8 cellular contexts compared by ENCODE assay signal in the genomic region with DNA sequence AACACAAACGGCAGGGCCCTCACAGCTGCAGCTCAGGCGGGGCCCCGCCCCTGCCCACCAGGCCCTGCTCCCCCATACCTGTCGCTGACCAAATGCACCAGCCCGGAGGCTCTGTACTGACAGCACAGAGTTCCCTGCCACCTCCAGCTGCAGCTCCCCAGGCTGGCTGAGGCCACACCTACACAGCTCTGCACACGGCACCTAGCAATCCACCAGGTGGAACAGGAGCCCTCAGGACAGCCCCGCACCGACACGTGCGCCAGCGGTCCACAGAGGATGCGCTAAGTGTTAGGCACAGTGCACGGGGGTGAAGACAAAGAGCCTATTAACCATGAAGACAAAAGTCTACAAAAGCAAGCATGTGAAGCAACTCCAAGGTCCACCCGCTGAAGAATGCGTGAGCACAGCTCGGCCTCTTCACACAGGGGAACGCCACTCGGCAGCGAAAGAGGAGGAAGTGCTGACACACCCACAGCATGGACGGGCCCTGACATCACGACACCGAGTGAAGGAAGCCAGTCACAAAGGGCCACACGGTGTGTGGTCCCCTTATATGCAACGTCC. TPM values are rescaled to one million over a fixed set of nuclear protein-coding genes. Genes with fewer than 3 reads are reported as not detected.
DNase-seq lines count a peak whose midpoint lies in the region; ATAC-seq, FAIRE-seq and TF ChIP-seq lines count a peak whose summit lies in the region.

No MANE protein-coding gene starts in this region.

- 90% methylated on average over 7 of the region's 24 CpGs; no CpG with 5 or more reads in 1 of the 2 experiments for WGBS in IMR-90 (ENCODE audit: extremely low coverage in 2 of 2, insufficient read length in 1 of 2), 2 experiments
- WGBS in upper lobe of left lung, 2 donors = 29 to 42% methylated on average over 23 to 24 of the region's 24 CpGs

- H2BK120ac ChIP-seq in IMR-90 (ENCODE audit: low read depth, low read length) = no peak overlapping the region

- no peak overlapping the region for H3K14ac ChIP-seq in IMR-90 (replicated peaks; ENCODE audit: low read depth, low read length)

- TF ChIP-seq EP300 in upper lobe of left lung (IDR thresholded peaks at IDR 0.05) = no peak

- H3K9me3 ChIP-seq in BLaER1 (no peaks in the 10 kb centered on the region), IMR-90 (ENCODE audit: control insufficient read depth, insufficient read depth, low read length) (no peaks in the 10 kb centered on the region), keratinocyte (ENCODE audit: control insufficient read depth, low read depth, low read length) (no peaks in the 10 kb centered on the region), upper lobe of left lung (no peaks in the 10 kb centered on the region)

- H2AK9ac ChIP-seq in IMR-90 (replicated peaks; ENCODE audit: low read depth, low read length, poor library complexity) = no peak overlapping the region

- H2AK5ac ChIP-seq in IMR-90 (ENCODE audit: low read depth, low read length) = no peak overlapping the region; the same call in 1 of the 2 replicates

- H3K36me3 Mint-ChIP-seq in activated naive CD8-positive, alpha-beta T cell treated with anti-CD3 and anti-CD28 coated beads, Interleukin-2, amount 50 U/mL, for 24 hours (ENCODE audit: low read depth) = peaks cover 10% of the 10 kb centered on the region

- peaks cover 76% of the 10 kb centered on the region for H3K4me1 Mint-ChIP-seq in activated naive CD8-positive, alpha-beta T cell treated with anti-CD3 and anti-CD28 coated beads, Interleukin-2, amount 50 U/mL, for 24 hours

- ATAC-seq in IMR-90 (ENCODE audit: low read depth) (no peak), upper lobe of left lung (ENCODE audit: low FRiP score in 2 of 2) (peak; percentile 75 to 84), HG02981 (IDR thresholded peaks at IDR 0.05; ENCODE audit: unreplicated experiment) (no peak)
- no peak for ATAC-seq in activated naive CD8-positive, alpha-beta T cell treated with anti-CD3 and anti-CD28 coated beads, Interleukin-2, amount 50 U/mL, for 24 hours

- H3K56ac ChIP-seq in IMR-90 (ENCODE audit: extremely low read depth, insufficient read depth, low read length) = no peak overlapping the region

- H3K4ac ChIP-seq in IMR-90 (ENCODE audit: low read depth, low read length) = no peak overlapping the region

- 0 out of 2 replicates have a peak overlapping the region, but pooled peaks have one; percentile 7 for H3K23ac ChIP-seq in IMR-90 (ENCODE audit: low read depth, low read length)

- no peak overlapping the region for H2BK5ac ChIP-seq in IMR-90 (ENCODE audit: low read depth, low read length, poor library complexity, severe bottlenecking)

- H3K36me3 ChIP-seq in BLaER1 (peaks cover 19% of the 10 kb centered on the region), IMR-90 (ENCODE audit: control insufficient read depth, insufficient read depth, low read length) (peaks cover 6% of the 10 kb centered on the region), keratinocyte (ENCODE audit: control insufficient read depth in 2 of 2, extremely low read depth in 1 of 2, insufficient read depth in 2 of 2, low read length in 2 of 2) (no peaks in the 10 kb centered on the region), upper lobe of left lung (peaks cover 0 to 2% (median 0%) of the 10 kb centered on the region in 4 donors)

- H3K4me3 ChIP-seq in BLaER1 (no peak overlapping the region), IMR-90 (ENCODE audit: insufficient read depth, low read depth, low read length) (no peak overlapping the region), keratinocyte (ENCODE audit: control insufficient read depth in 2 of 3, extremely low read depth in 1 of 3, insufficient read depth in 2 of 3, low read depth in 1 of 3, low read length in 3 of 3) (peak overlapping the region; percentile 28 to 69 (median 54)), upper lobe of left lung (peak overlapping the region in 3 of 4 donors; percentile 11 to 21 (median 17))

- H4K91ac ChIP-seq in IMR-90 (ENCODE audit: insufficient read depth, low read depth, low read length) = no peak overlapping the region

- H3K9ac ChIP-seq in BLaER1 (no peak overlapping the region), IMR-90 (ENCODE audit: low read depth, low read length) (no peak overlapping the region), keratinocyte (ENCODE audit: control insufficient read depth, extremely low read depth, insufficient read depth, low read length) (peak overlapping the region; percentile 48)

- CTCF ChIA-PET in IMR-90 (lab: Yijun Ruan, JAX) = no interaction called here

- no peaks in the 10 kb centered on the region for H3K27me3 ChIP-seq in BLaER1
- H3K27me3 ChIP-seq in IMR-90 (ENCODE audit: control insufficient read depth, insufficient read depth, low read length) = no peaks in the 10 kb centered on the region
- no peaks in the 10 kb centered on the region for H3K27me3 ChIP-seq in keratinocyte (ENCODE audit: control insufficient read depth, extremely low read depth, insufficient read depth, low read length)
- no peaks in the 10 kb centered on the region for H3K27me3 ChIP-seq in upper lobe of left lung

- H3K4me1 ChIP-seq in BLaER1 (peaks cover 59% of the 10 kb centered on the region), IMR-90 (ENCODE audit: control insufficient read depth, insufficient read depth, low read length) (peaks cover 23% of the 10 kb centered on the region), keratinocyte (ENCODE audit: control insufficient read depth, extremely low read depth, insufficient read depth, low read length) (peaks cover 65% of the 10 kb centered on the region), upper lobe of left lung (peaks cover 70 to 72% (median 71%) of the 10 kb centered on the region in 4 donors)

- peaks cover 14% of the 10 kb centered on the region for H3K9me1 ChIP-seq in IMR-90 (ENCODE audit: insufficient read depth, low read length)
- H3K9me1 ChIP-seq in keratinocyte (ENCODE audit: control insufficient read depth, extremely low read depth, insufficient read depth, low read length) = peaks cover 4% of the 10 kb centered on the region

- FAIRE-seq in keratinocyte (lab: Jason Lieb, UNC) = no peak

- H2BK15ac ChIP-seq in IMR-90 (ENCODE audit: low read depth, low read length) = no peak overlapping the region

- TF ChIP-seq RAD21 in IMR-90 (IDR thresholded peaks at IDR 0.05; ENCODE audit: low read length) = no peak

- H3K27ac ChIP-seq in BLaER1 = no peak overlapping the region
- no peak overlapping the region for H3K27ac ChIP-seq in IMR-90 (ENCODE audit: insufficient read depth, low read length)
- peak overlapping the region; percentile 61 for H3K27ac ChIP-seq in keratinocyte (ENCODE audit: control insufficient read depth, insufficient read depth, low read length)
- peak overlapping the region in 2 of 4 donors; percentile 40 to 43 for H3K27ac ChIP-seq in upper lobe of left lung

- 0 out of 2 replicates have a peak overlapping the region, but pooled peaks have one; percentile 19 for H3K4me2 ChIP-seq in BLaER1
- no peak overlapping the region for H3K4me2 ChIP-seq in IMR-90 (ENCODE audit: low read depth, low read length)
- H3K4me2 ChIP-seq in keratinocyte (ENCODE audit: control insufficient read depth, extremely low read depth, insufficient read depth, low read depth, low read length) = peak overlapping the region; percentile 69

- dilution Hi-C loops in IMR-90 (cut with HindIII; ENCODE audit: low sequenced_read_pairs, unreplicated experiment) = no loop called here
- dilution Hi-C loops in keratinocyte (cut with MboI; ENCODE audit: extremely low pct_ligation_motif_present, low sequenced_read_pairs) = no loop called here

- H4K8ac ChIP-seq in IMR-90 (ENCODE audit: low read depth in 2 of 2, low read length in 2 of 2) = no peak overlapping the region

- in situ Hi-C loops in IMR-90 (cut with MboI; ENCODE audit: low sequenced_read_pairs) = no loop called here

- peaks cover 66% of the 10 kb centered on the region for H3K79me2 ChIP-seq in keratinocyte (ENCODE audit: control insufficient read depth, insufficient read depth, low read length)

- H3K79me1 ChIP-seq in IMR-90 (ENCODE audit: low read depth in 1 of 2, low read length in 2 of 2) = peaks cover 27 to 75% of the 10 kb centered on the region in 2 experiments

- no peak overlapping the region for H2AFZ ChIP-seq in IMR-90 (replicated peaks; ENCODE audit: low read length, poor library complexity)
- peak overlapping the region; percentile 72 for H2AFZ ChIP-seq in keratinocyte (ENCODE audit: control insufficient read depth, low read length)

- no peak overlapping the region for H3K18ac ChIP-seq in IMR-90 (ENCODE audit: low read depth, low read length)

- intact Hi-C loops in IMR-90 (cut with micrococcal nuclease) = no loop called here

- no peaks in the 10 kb centered on the region for H3K27me3 Mint-ChIP-seq in activated naive CD8-positive, alpha-beta T cell treated with anti-CD3 and anti-CD28 coated beads, Interleukin-2, amount 50 U/mL, for 24 hours

- peaks cover 96% of the 10 kb centered on the region for H4K20me1 ChIP-seq in BLaER1
- H4K20me1 ChIP-seq in IMR-90 (ENCODE audit: insufficient read depth, low read length) = peaks cover 74% of the 10 kb centered on the region
- H4K20me1 ChIP-seq in keratinocyte (ENCODE audit: control insufficient read depth, extremely low read depth, insufficient read depth, low read length) = peaks cover 7% of the 10 kb centered on the region

- H3K27ac Mint-ChIP-seq in activated naive CD8-positive, alpha-beta T cell treated with anti-CD3 and anti-CD28 coated beads, Interleukin-2, amount 50 U/mL, for 24 hours = no peak overlapping the region

- no peak for DNase-seq in IMR-90
- DNase-seq in activated naive CD8-positive, alpha-beta T cell treated with anti-CD3 and anti-CD28 coated beads, Interleukin-2, amount 50 U/mL, for 24 hours = no peak
- DNase-seq in keratinocyte (ENCODE audit: low read depth, low spot score) = peak; percentile 65
- peak; percentile 75 to 83 for DNase-seq in upper lobe of left lung
- no peak for DNase-seq in iPS-NIHi11 (ENCODE audit: low spot score)
- no peak for DNase-seq in NCI-H1694 (lab: John Stamatoyannopoulos, UW)

- BruUV-seq in IMR-90 (replicated peaks; lab: Mats Ljungman, UMichigan) = no TSS peak

- H3K4me3 Mint-ChIP-seq in activated naive CD8-positive, alpha-beta T cell treated with anti-CD3 and anti-CD28 coated beads, Interleukin-2, amount 50 U/mL, for 24 hours = peak overlapping the region; percentile 45

- TF ChIP-seq CTCF in IMR-90 (conservative IDR thresholded peaks at IDR 0.05; ENCODE audit: low read depth, low read length) = no peak
- TF ChIP-seq CTCF in keratinocyte (optimal IDR thresholded peaks at IDR 0.05 in 1 of 3, IDR thresholded peaks at IDR 0.05 in 1 of 3, conservative IDR thresholded peaks at IDR 0.05 in 1 of 3; ENCODE audit: extremely low read depth in 1 of 3, insufficient read depth in 2 of 3, low read length in 3 of 3) = no peak
- TF ChIP-seq CTCF in upper lobe of left lung (IDR thresholded peaks at IDR 0.05) = no peak

- POLR2A ChIA-PET in IMR-90 (lab: Charles Lee; ENCODE audit: unreplicated experiment) = no interaction called here

- no peaks in the 10 kb centered on the region for H3K9me3 Mint-ChIP-seq in activated naive CD8-positive, alpha-beta T cell treated with anti-CD3 and anti-CD28 coated beads, Interleukin-2, amount 50 U/mL, for 24 hours

- TF ChIP-seq POLR2A in IMR-90 (IDR thresholded peaks at IDR 0.05; ENCODE audit: low read depth, low read length) (no peak), upper lobe of left lung (IDR thresholded peaks at IDR 0.05) (no peak)

- H4K5ac ChIP-seq in IMR-90 (ENCODE audit: low read depth, low read length) = no peak overlapping the region

- no peak overlapping the region for H2BK20ac ChIP-seq in IMR-90 (ENCODE audit: low read depth, low read length)

RNA-seq across cellular contexts. Expression of gene ZCCHC14, which starts 5.4 kb away (rescaled TPM):
- total RNA-seq in IMR-90 (2012; rRNA removed) = 2.5 and 2.8 TPM in 2 replicates
- polyA plus RNA-seq in IMR-90 (2012; rRNA removed) = 5.3 and 7.4 TPM in 2 replicates
- polyA plus RNA-seq in IMR-90 (2012; cell fraction: cytosol; rRNA removed) = 3.1 and 5.0 TPM in 2 replicates
- 18.4 and 27.2 TPM in 2 replicates for polyA plus RNA-seq in IMR-90 (2012; cell fraction: nucleus; rRNA removed; ENCODE audit: low replicate concordance)
- polyA plus RNA-seq in keratinocyte = 2.8 to 3.9 TPM (median 3.6 TPM) in 3 replicates
- 2.7 TPM for polyA plus RNA-seq in keratinocyte (2011; ENCODE audit: low read depth)
- 3.0 and 3.5 TPM in 2 replicates for polyA plus RNA-seq in keratinocyte (2011; cell fraction: cytosol; rRNA removed)
- 16.7 and 17.6 TPM in 2 replicates for polyA plus RNA-seq in keratinocyte (2011; cell fraction: nucleus; rRNA removed)
- polyA plus RNA-seq in keratinocyte (2012; ENCODE audit: low replicate concordance) = 6.0 and 7.4 TPM in 2 replicates
- 4.8 to 11.9 TPM (median 5.9 TPM) in 3 replicates for polyA minus RNA-seq in keratinocyte
- 8.2 TPM for polyA minus RNA-seq in keratinocyte (2011; cell fraction: cytosol; rRNA and poly(A)+ RNA removed)
- 10.7 and 15.2 TPM in 2 replicates for polyA minus RNA-seq in keratinocyte (2011; cell fraction: nucleus; rRNA and poly(A)+ RNA removed)
- total RNA-seq in upper lobe of left lung = 10 to 100 TPM; 17.2 to 35.3 (median 26.3) TPM

Comparison
In these comparisons a context has a peak if more than half of its experiments do, and no peak if none do; other contexts are left out.
1. H3K4me3 ChIP-seq: peak in keratinocyte (3 of 3) and upper lobe of left lung (3 of 4); none in BLaER1 (single experiment) and IMR-90 (single experiment).
2. ATAC-seq: peak in upper lobe of left lung (2 of 2); none in IMR-90 (single experiment), activated naive CD8-positive, alpha-beta T cell treated with anti-CD3 and anti-CD28 coated beads, Interleukin-2, amount 50 U/mL, for 24 hours (single experiment) and HG02981 (single experiment).
3. DNase-seq: peak in keratinocyte (single experiment) and upper lobe of left lung (2 of 2); none in IMR-90 (single experiment), activated naive CD8-positive, alpha-beta T cell treated with anti-CD3 and anti-CD28 coated beads, Interleukin-2, amount 50 U/mL, for 24 hours (single experiment), iPS-NIHi11 (single experiment) and NCI-H1694 (single experiment).